ENCODE assay signal across 8 cellular contexts in genomic region chr14:24307575-24308341, GRCh38. TPM values are rescaled to one million over a fixed set of nuclear protein-coding genes. Genes with fewer than 3 reads are reported as not detected.
A peak's percentile ranks its signal among the peaks of the same experiment; 100 is the strongest.
DNase-seq lines count a peak whose midpoint lies in the region; ATAC-seq and TF ChIP-seq lines count a peak whose summit lies in the region.

Gene CIDEB (minus strand): TSS chr14:24307977. CDS start chr14:24307858, 119 bp downstream.

- peak within 1 kb of the TSS; percentile 29; the same call in 1 of the 2 replicates for H3K9ac ChIP-seq in HCT116 (ENCODE audit: low read length)
- peak within 1 kb of the TSS; percentile 2 for H3K9ac ChIP-seq in mucosa of stomach (ENCODE audit: low read length)

- no peaks in the 10 kb centered on the region for H3K9me3 ChIP-seq in CD8-positive, alpha-beta memory T cell (ENCODE audit: low read length)
- no peaks in the 10 kb centered on the region for H3K9me3 ChIP-seq in HCT116 (ENCODE audit: control insufficient read depth in 1 of 2, insufficient read depth in 1 of 2, low read depth in 1 of 2, low read length in 2 of 2)
- no peaks in the 10 kb centered on the region for H3K9me3 ChIP-seq in mucosa of stomach (ENCODE audit: control insufficient read depth, low read length)
- no peaks in the 10 kb centered on the region for H3K9me3 ChIP-seq in transverse colon

- H3K36me3 ChIP-seq in CD8-positive, alpha-beta memory T cell (ENCODE audit: insufficient read depth, low read length), result peaks cover 41% of the 10 kb centered on the region
- H3K36me3 ChIP-seq in HCT116 (ENCODE audit: control insufficient read depth in 1 of 2, insufficient read depth in 2 of 2, low read length in 2 of 2) (peaks cover 30 to 35% of the 10 kb centered on the region in 2 experiments; a peak in 3 of 4 replicates), mucosa of stomach (ENCODE audit: control insufficient read depth, insufficient read depth, low read length) (peaks cover 15% of the 10 kb centered on the region), transverse colon (peaks cover 0 to 31% (median 15%) of the 10 kb centered on the region in 4 donors)

- H3K4me3 Mint-ChIP-seq in CD8-positive, alpha-beta memory T cell, result peak within 1 kb of the TSS in 4 of 7 donors; percentile 22 to 74 (median 29)
- peak within 1 kb of the TSS; percentile 63 for H3K4me3 Mint-ChIP-seq in endothelial cell (ENCODE audit: unreplicated experiment)

- no peaks in the 10 kb centered on the region for H3K9me3 Mint-ChIP-seq in CD8-positive, alpha-beta memory T cell
- no peaks in the 10 kb centered on the region for H3K9me3 Mint-ChIP-seq in endothelial cell (ENCODE audit: unreplicated experiment)

- CTCF ChIA-PET in CD8-positive, alpha-beta memory T cell (lab: Charles Lee), result interaction anchor here (0.7 to 17.7 kb wide), 29 partner anchors 8 to 250 kb away, joined by 3 to 265 read pairs (median 4); partner anchors contain the start of genes ADCY4, CBLN3, CHMP4A and DCAF11
- CTCF ChIA-PET in HCT116 (lab: Charles Lee), result interaction anchor here (0.6 to 3.3 kb wide), 24 partner anchors 9 to 249 kb away, joined by 3 to 59 read pairs (median 4); partner anchors contain the start of genes CHMP4A, DHRS1, MDP1 and NOP9

- no peak within 1 kb of the TSS for H2AFZ ChIP-seq in HCT116 (ENCODE audit: low read depth, low read length, poor library complexity, severe bottlenecking)

- BruUV-seq in HCT116 (replicated peaks; lab: Mats Ljungman, UMichigan), result no TSS peak

- peaks cover 3 to 56% (median 22%) of the 10 kb centered on the region in 3 donors for H3K36me3 Mint-ChIP-seq in CD8-positive, alpha-beta memory T cell
- H3K36me3 Mint-ChIP-seq in endothelial cell (ENCODE audit: low read depth, unreplicated experiment), result peaks cover 41% of the 10 kb centered on the region

- peak; percentile 38 to 71 (median 45) for DNase-seq in CD8-positive, alpha-beta memory T cell
- DNase-seq in HCT116 (ENCODE audit: low read depth, low spot score) (no peak), NOMO-1 (lab: John Stamatoyannopoulos, UW; ENCODE audit: unreplicated experiment in 2 of 2) (peak; percentile 37 to 60), activated T-cell treated with anti-CD3 and anti-CD28 coated beads for 1 hour (ENCODE audit: low read depth) (peak; percentile 53), endothelial cell (ENCODE audit: low spot score) (peak; percentile 78), transverse colon (peak; percentile 86)

- RAD21 ChIA-PET in HCT116 (lab: Charles Lee; ENCODE audit: low non-redundant PET in 1 of 2, low total read pairs in 2 of 2, uncharacterized antibody in 2 of 2, unreplicated experiment in 2 of 2), result interaction anchor here in 1 of 2 experiments (1.0 kb wide), 2 partner anchors 124 to 249 kb away, joined by 3 read pairs; no protein-coding TSS in a partner anchor

- POLR2A ChIA-PET in CD8-positive, alpha-beta memory T cell (lab: Charles Lee), result interaction anchor here (1.1 to 1.4 kb wide), 4 partner anchors 22 to 122 kb away, joined by 3 to 6 read pairs (median 4); partner anchors contain the start of genes CBLN3, KHNYN, MDP1 and TINF2
- POLR2A ChIA-PET in HCT116 (lab: Charles Lee), result interaction anchor here (0.7 to 1.9 kb wide), 4 partner anchors 9 to 124 kb away, joined by 3 to 7 read pairs (median 4); partner anchors contain the start of gene TINF2

- peak; percentile 57 for TF ChIP-seq RAD21 in HCT116 (IDR thresholded peaks at IDR 0.05; ENCODE audit: low read depth)

- no peak for TF ChIP-seq EP300 in transverse colon (IDR thresholded peaks at IDR 0.05; ENCODE audit: low read depth)

- no peak within 1 kb of the TSS for H3K4me3 ChIP-seq in CD8-positive, alpha-beta memory T cell (ENCODE audit: low read length)
- no peak within 1 kb of the TSS for H3K4me3 ChIP-seq in HCT116 (replicated peaks in 1 of 2; ENCODE audit: low read depth in 1 of 2, low read length in 2 of 2)
- no peak within 1 kb of the TSS for H3K4me3 ChIP-seq in mucosa of stomach (ENCODE audit: low read length)
- H3K4me3 ChIP-seq in transverse colon, result no peak within 1 kb of the TSS

- ATAC-seq in HCT116, result peak; percentile 88
- ATAC-seq in HG03457 (IDR thresholded peaks at IDR 0.05; ENCODE audit: unreplicated experiment), result no peak

- peaks cover 38 to 47% (median 40%) of the 10 kb centered on the region in 3 donors for H3K4me1 Mint-ChIP-seq in CD8-positive, alpha-beta memory T cell
- peaks cover 40% of the 10 kb centered on the region for H3K4me1 Mint-ChIP-seq in endothelial cell (ENCODE audit: unreplicated experiment)

- peak within 1 kb of the TSS; percentile 6 to 96 (median 91) for H3K27ac Mint-ChIP-seq in CD8-positive, alpha-beta memory T cell
- H3K27ac Mint-ChIP-seq in endothelial cell (ENCODE audit: unreplicated experiment), result no peak within 1 kb of the TSS

- H3K79me2 ChIP-seq in HCT116 (ENCODE audit: insufficient read depth, low read length), result no peaks in the 10 kb centered on the region; the same call in 1 of the 2 replicates

- peak; percentile 69 to 98 (median 97); a peak in 5 of 6 replicates for TF ChIP-seq CTCF in HCT116 (IDR thresholded peaks at IDR 0.05 in 2 of 3, conservative IDR thresholded peaks at IDR 0.05 in 1 of 3; ENCODE audit: borderline replicate concordance in 1 of 3, insufficient read depth in 1 of 3, low read depth in 2 of 3, low read length in 2 of 3)
- TF ChIP-seq CTCF in endothelial cell (IDR thresholded peaks at IDR 0.05; ENCODE audit: unreplicated experiment), result peak; percentile 70
- peak; percentile 93 to 97 (median 96) for TF ChIP-seq CTCF in transverse colon (IDR thresholded peaks at IDR 0.05)

- TF ChIP-seq POLR2A in HCT116 (IDR thresholded peaks at IDR 0.05; ENCODE audit: borderline replicate concordance, extremely low read depth, insufficient read depth, insufficient read length) (no peak), transverse colon (IDR thresholded peaks at IDR 0.05) (peak; percentile 45)

- H3K4me2 ChIP-seq in HCT116 (ENCODE audit: low read length), result peak within 1 kb of the TSS; percentile 57

- no peaks in the 10 kb centered on the region for H3K9me2 ChIP-seq in HCT116 (ENCODE audit: insufficient read depth)

- H3K27me3 ChIP-seq in CD8-positive, alpha-beta memory T cell (ENCODE audit: insufficient read depth, low read length, poor library complexity, severe bottlenecking), result no peaks in the 10 kb centered on the region
- H3K27me3 ChIP-seq in HCT116 (ENCODE audit: insufficient read depth, low read length) (no peaks in the 10 kb centered on the region), mucosa of stomach (ENCODE audit: control insufficient read depth, insufficient read depth, low read length) (no peaks in the 10 kb centered on the region), transverse colon (no peaks in the 10 kb centered on the region)

- no peak within 1 kb of the TSS for H3K27ac ChIP-seq in CD8-positive, alpha-beta memory T cell (ENCODE audit: low read depth, low read length)
- H3K27ac ChIP-seq in HCT116 (ENCODE audit: low read depth, low read length) (peak within 1 kb of the TSS; percentile 20), transverse colon (peak within 1 kb of the TSS; percentile 70 to 78 (median 76))

- peaks cover 40% of the 10 kb centered on the region for H3K4me1 ChIP-seq in CD8-positive, alpha-beta memory T cell (ENCODE audit: insufficient read depth, low read length)
- H3K4me1 ChIP-seq in HCT116 (ENCODE audit: control insufficient read depth in 1 of 2, insufficient read depth in 2 of 2, low read length in 2 of 2), result peaks cover 7 to 16% of the 10 kb centered on the region in 2 experiments
- peaks cover 48% of the 10 kb centered on the region for H3K4me1 ChIP-seq in mucosa of stomach (ENCODE audit: control insufficient read depth, insufficient read depth, low read length)
- H3K4me1 ChIP-seq in transverse colon, result peaks cover 19 to 53% (median 47%) of the 10 kb centered on the region in 4 donors

- no peaks in the 10 kb centered on the region for H3K27me3 Mint-ChIP-seq in CD8-positive, alpha-beta memory T cell
- peaks cover 13% of the 10 kb centered on the region for H3K27me3 Mint-ChIP-seq in endothelial cell (ENCODE audit: unreplicated experiment)

- intact Hi-C loops in HCT116 (cut with micrococcal nuclease) (no loop called here), transverse colon (cut with DNase I; ENCODE audit: low total_unique reads) (no loop called here)

- WGBS in transverse colon (ENCODE audit: low coverage in 1 of 2), 2 donors, result 49 to 76% methylated on average over 3 to 6 of the region's 6 CpGs

- in situ Hi-C loops in transverse colon (cut with MboI; ENCODE audit: low pct_ligation_motif_present in 1 of 4, low pct_unique_long_range_greater_than_20kb in 1 of 4, low sequenced_read_pairs in 3 of 4), result no loop called here

- no peaks in the 10 kb centered on the region for H4K20me1 ChIP-seq in HCT116 (ENCODE audit: insufficient read depth)

TF ChIP-seq in HCT116, 20 proteins besides CTCF, POLR2A, EP300 and RAD21:
- no peak for TF ChIP-seq JUND (IDR thresholded peaks at IDR 0.05)
- no peak for TF ChIP-seq ELF1 (IDR thresholded peaks at IDR 0.05; ENCODE audit: borderline replicate concordance, low read depth)

RNA-seq across cellular contexts. Expression of gene CIDEB, which starts in this region (rescaled TPM):
- 10 to 100 TPM; 12.4 to 12.7 TPM for total RNA-seq in CD8-positive, alpha-beta memory T cell
- polyA plus RNA-seq in CD8-positive, alpha-beta memory T cell, result 27.5 TPM
- total RNA-seq in HCT116 (2021; ENCODE audit: unreplicated experiment) (0.22 TPM), endothelial cell (ENCODE audit: unreplicated experiment) (0.82 TPM), transverse colon (100 to 1,000 TPM in 1 of 4 donors, 10 to 100 TPM in 2, 1 to 10 TPM in 1; 6.7 to 168 (median 23.6) TPM)
- polyA plus RNA-seq in HCT116 (2012), result 0.07 TPM in 1 of 2 replicates, not detected in the other

Comparison
In these comparisons a context has a peak if more than half of its experiments do, and no peak if none do; other contexts are left out.
1. Peak in ATAC-seq, H3K27ac ChIP-seq, H3K9ac ChIP-seq and H3K4me2 ChIP-seq in HCT116; RNA of the gene not detected or under 1 TPM.
2. Peak in DNase-seq in endothelial cell; RNA of the gene not detected or under 1 TPM.